Comparison of ENCODE assay signal across 8 cellular contexts in the genomic region with DNA sequence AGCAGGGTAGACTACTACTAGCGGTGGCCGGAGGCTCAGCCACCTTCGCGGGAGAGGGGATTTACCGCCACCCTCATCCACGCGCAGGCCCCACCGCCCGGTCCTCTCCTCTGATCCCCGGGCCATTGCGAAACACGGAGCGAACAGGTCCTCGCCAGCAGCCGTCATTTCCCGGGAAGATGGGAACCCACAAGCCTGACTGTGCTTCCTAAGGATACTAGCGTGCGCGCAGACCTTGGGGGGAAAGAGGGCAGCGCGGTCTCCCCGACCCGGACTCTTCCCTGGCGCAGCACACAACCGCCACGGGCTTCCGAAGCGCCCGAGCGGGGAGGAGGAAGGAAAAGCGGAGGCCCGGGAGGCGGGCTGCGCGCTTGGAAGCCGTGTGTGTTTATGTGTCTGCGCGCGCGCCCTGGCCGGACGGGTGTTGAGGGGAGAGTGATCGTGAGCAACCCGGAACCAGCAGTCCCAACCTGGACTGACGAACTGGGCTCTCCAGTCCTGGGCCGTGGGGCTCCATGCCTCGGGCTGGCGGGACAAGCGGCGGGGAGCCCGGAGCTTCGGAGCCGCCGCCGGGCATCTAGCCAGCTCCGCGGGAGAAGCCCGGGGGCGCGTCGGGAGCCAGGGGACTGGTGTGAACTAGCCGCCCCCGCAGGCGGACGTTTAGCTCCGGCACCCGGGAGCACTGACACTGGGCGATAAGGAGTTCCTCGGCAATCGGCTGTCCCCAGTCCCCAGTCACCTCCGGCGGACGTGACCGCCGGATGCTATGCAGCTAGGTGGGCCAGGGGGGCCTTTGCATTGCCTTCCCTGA.
DNase-seq lines count a peak whose midpoint lies in the region; ATAC-seq, FAIRE-seq and TF ChIP-seq lines count a peak whose summit lies in the region.

No MANE protein-coding gene starts in this region.

- H3K4me1 Mint-ChIP-seq in activated T-helper 17 cell treated with anti-CD3 and anti-CD28 coated beads, Interleukin-2, amount 50 U/mL, for 72 hours: peaks cover 4% of the 10 kb centered on the region
- peaks cover 13% of the 10 kb centered on the region for H3K4me1 Mint-ChIP-seq in glutamatergic neuron (ENCODE audit: low read depth, unreplicated experiment)

- H3K4me2 ChIP-seq in osteoblast (ENCODE audit: insufficient read depth, low read length): peak overlapping the region; percentile 81

- peak overlapping the region; percentile 56 for H2AFZ ChIP-seq in osteoblast (ENCODE audit: low read length)

- H3K4me3 ChIP-seq in BJ (ENCODE audit: low read depth, low read length): peak overlapping the region; percentile 33
- H3K4me3 ChIP-seq in HFF-Myc (replicated peaks; ENCODE audit: low read depth, low read length): peak overlapping the region; percentile 34
- peak overlapping the region; percentile 71 for H3K4me3 ChIP-seq in osteoblast (ENCODE audit: insufficient read depth, low read length)

- CTCF ChIA-PET in BJ (lab: Yijun Ruan, JAX): no interaction called here

- H3K27me3 Mint-ChIP-seq in activated T-helper 17 cell treated with anti-CD3 and anti-CD28 coated beads, Interleukin-2, amount 50 U/mL, for 72 hours: no peaks in the 10 kb centered on the region
- H3K27me3 Mint-ChIP-seq in glutamatergic neuron (ENCODE audit: unreplicated experiment): peaks cover 6% of the 10 kb centered on the region

- no peak for TF ChIP-seq POLR2A in GM12891 (IDR thresholded peaks at IDR 0.05; ENCODE audit: low read depth, low read length)

- H3K27me3 ChIP-seq in BJ (ENCODE audit: control insufficient read depth, insufficient read depth, low read length) (no peaks in the 10 kb centered on the region), osteoblast (ENCODE audit: insufficient read depth, low read length) (peaks cover 61% of the 10 kb centered on the region)

- H3K36me3 Mint-ChIP-seq in activated T-helper 17 cell treated with anti-CD3 and anti-CD28 coated beads, Interleukin-2, amount 50 U/mL, for 72 hours (ENCODE audit: low read depth): peaks cover 33% of the 10 kb centered on the region
- H3K36me3 Mint-ChIP-seq in glutamatergic neuron (ENCODE audit: unreplicated experiment): no peaks in the 10 kb centered on the region

- peak overlapping the region; percentile 82 for H3K27ac ChIP-seq in osteoblast (ENCODE audit: low read depth, low read length)

- H3K79me2 ChIP-seq in osteoblast (ENCODE audit: insufficient read depth, low read length): no peaks in the 10 kb centered on the region

- peak overlapping the region; percentile 99 for H3K27ac Mint-ChIP-seq in activated T-helper 17 cell treated with anti-CD3 and anti-CD28 coated beads, Interleukin-2, amount 50 U/mL, for 72 hours
- no peak overlapping the region for H3K27ac Mint-ChIP-seq in glutamatergic neuron (ENCODE audit: unreplicated experiment)

- H4K20me1 ChIP-seq in osteoblast (ENCODE audit: insufficient read depth, low read length): no peaks in the 10 kb centered on the region

- POLR2A ChIA-PET in BJ (lab: Charles Lee): no interaction called here

- H3K36me3 ChIP-seq in BJ (ENCODE audit: control insufficient read depth, insufficient read depth, low read length): no peaks in the 10 kb centered on the region
- H3K36me3 ChIP-seq in osteoblast (ENCODE audit: insufficient read depth, low read length): no peaks in the 10 kb centered on the region

- H3K4me1 ChIP-seq in osteoblast (ENCODE audit: insufficient read depth, low read length): peaks cover 24% of the 10 kb centered on the region

- H3K9me3 Mint-ChIP-seq in activated T-helper 17 cell treated with anti-CD3 and anti-CD28 coated beads, Interleukin-2, amount 50 U/mL, for 72 hours: no peaks in the 10 kb centered on the region
- H3K9me3 Mint-ChIP-seq in glutamatergic neuron (ENCODE audit: unreplicated experiment): peaks cover 8% of the 10 kb centered on the region

- no peak for TF ChIP-seq CTCF in BJ (IDR thresholded peaks at IDR 0.05; ENCODE audit: insufficient read depth, low read depth, low read length)
- no peak for TF ChIP-seq CTCF in HFF-Myc (IDR thresholded peaks at IDR 0.05; ENCODE audit: low read depth, low read length, missing control alignments)
- no peak for TF ChIP-seq CTCF in glutamatergic neuron (IDR thresholded peaks at IDR 0.05; ENCODE audit: partially characterized antibody, unreplicated experiment)
- no peak for TF ChIP-seq CTCF in osteoblast (IDR thresholded peaks at IDR 0.05; ENCODE audit: extremely low read depth, low read depth, low read length)

- no peak for ATAC-seq in activated T-helper 17 cell treated with anti-CD3 and anti-CD28 coated beads, Interleukin-2, amount 50 U/mL, for 72 hours (replicated peaks)
- no peak for ATAC-seq in GM19023 (IDR thresholded peaks at IDR 0.05; ENCODE audit: unreplicated experiment)

- peak overlapping the region; percentile 93 for H3K4me3 Mint-ChIP-seq in activated T-helper 17 cell treated with anti-CD3 and anti-CD28 coated beads, Interleukin-2, amount 50 U/mL, for 72 hours
- H3K4me3 Mint-ChIP-seq in glutamatergic neuron (ENCODE audit: unreplicated experiment): peak overlapping the region; percentile 79

- no peak for FAIRE-seq in GM12891 (lab: Jason Lieb, UNC)

- H3K9me3 ChIP-seq in osteoblast (ENCODE audit: low read depth, low read length): no peaks in the 10 kb centered on the region

- DNase-seq in BJ (ENCODE audit: low read depth) (no peak), HFF-Myc (ENCODE audit: extremely low read depth, low read depth) (no peak), glutamatergic neuron (no peak), osteoblast (ENCODE audit: insufficient read length, low spot score, missing footprints) (peak; percentile 94), GM12891 (ENCODE audit: insufficient read length, low spot score) (no peak), NCI-H2081 treated with DMSO at 0.1 percent for 48 hours (lab: John Stamatoyannopoulos, UW) (no peak)

TF ChIP-seq in GM12891, 5 proteins besides CTCF, POLR2A, EP300 and RAD21:
- TF ChIP-seq POLR2AphosphoS5 (IDR thresholded peaks at IDR 0.05; ENCODE audit: low read depth, low read length): no peak
- no peak for TF ChIP-seq PAX5 (IDR thresholded peaks at IDR 0.05; ENCODE audit: insufficient read depth, low read length, severe bottlenecking)
- TF ChIP-seq TAF1 (IDR thresholded peaks at IDR 0.05; ENCODE audit: low read depth, low read length): no peak
- no peak for TF ChIP-seq SPI1 (IDR thresholded peaks at IDR 0.05; ENCODE audit: low read depth, low read length)
- no peak for TF ChIP-seq POU2F2 (IDR thresholded peaks at IDR 0.05; ENCODE audit: low read depth, low read length)
